ENCODE assay signal across 20 cellular contexts in genomic region chr22:32574957-32575893, GRCh38.
DNase-seq lines count a peak whose midpoint lies in the region; ATAC-seq and TF ChIP-seq lines count a peak whose summit lies in the region.
"Had no signal": no experiment of that assay in that cellular context is flagged by ENCODE, and none has a peak within 500 bp of the region (broad histone marks: within the 10 kb centered on the region; RNA-seq: fewer than 3 reads in every experiment).

No MANE protein-coding gene starts in this region.

- no peak for TF ChIP-seq CTCF in activated CD8-positive, alpha-beta T cell treated with anti-CD3 and anti-CD28 coated beads for 36 hours (IDR thresholded peaks at IDR 0.05)
- TF ChIP-seq CTCF in fibroblast of lung (conservative IDR thresholded peaks at IDR 0.05 in 1 of 2, IDR thresholded peaks at IDR 0.05 in 1 of 2; ENCODE audit: low read depth in 1 of 2, low read length in 2 of 2) (no peak), upper lobe of right lung (IDR thresholded peaks at IDR 0.05) (no peak), right lobe of liver (IDR thresholded peaks at IDR 0.05) (no peak), chondrocyte (IDR thresholded peaks at IDR 0.05) (no peak)

- H3K4me3 ChIP-seq in fibroblast of lung (replicated peaks in 1 of 4; ENCODE audit: control extremely low read depth in 1 of 4, insufficient read depth in 1 of 4, low read depth in 3 of 4, low read length in 4 of 4) = no peak overlapping the region
- H3K4me3 ChIP-seq in upper lobe of right lung = no peak overlapping the region
- H3K4me3 ChIP-seq in right lobe of liver = no peak overlapping the region
- H3K4me3 ChIP-seq: pancreas, uterus had no signal

- 71% methylated on average over 16 of the region's 18 CpGs for WGBS in right lobe of liver (ENCODE audit: insufficient coverage, low coverage, low lambda C conversion rate, missing lambda C conversion rate)

- ATAC-seq in activated CD8-positive, alpha-beta T cell treated with anti-CD3 and anti-CD28 coated beads for 36 hours = peak; percentile 57
- ATAC-seq in activated CD8-positive, alpha-beta T cell treated with anti-CD3 and anti-CD28 coated beads, Interleukin-2, amount 10 ng/mL, durations not matched to agents 7 days and 5 days = no peak
- no peak for ATAC-seq in upper lobe of right lung
- ATAC-seq in right lobe of liver = no peak
- ATAC-seq in HG03432 (IDR thresholded peaks at IDR 0.05; ENCODE audit: unreplicated experiment) = no peak
- ATAC-seq: activated T-cell treated with anti-CD3 and anti-CD28 coated beads, Interleukin-2, amount 50 U/mL, for 4 hours; pancreas had no signal

- H3K27ac Mint-ChIP-seq in activated CD8-positive, alpha-beta T cell treated with anti-CD3 and anti-CD28 coated beads for 36 hours = no peak overlapping the region
- H3K27ac Mint-ChIP-seq in activated CD8-positive, alpha-beta T cell treated with anti-CD3 and anti-CD28 coated beads, Interleukin-2, amount 10 ng/mL, durations not matched to agents 7 days and 5 days = no peak overlapping the region
- H3K27ac Mint-ChIP-seq in chondrocyte (ENCODE audit: unreplicated experiment) = no peak overlapping the region
- H3K27ac Mint-ChIP-seq: activated naive CD4-positive, alpha-beta T cell treated with anti-CD3 and anti-CD28 coated beads for 36 hours had no signal

- no peak overlapping the region for H3K9ac ChIP-seq in fibroblast of lung (ENCODE audit: insufficient read depth, low read length)

- H3K27me3 Mint-ChIP-seq in activated CD8-positive, alpha-beta T cell treated with anti-CD3 and anti-CD28 coated beads for 36 hours = peaks cover 9% of the 10 kb centered on the region
- H3K27me3 Mint-ChIP-seq in activated CD8-positive, alpha-beta T cell treated with anti-CD3 and anti-CD28 coated beads, Interleukin-2, amount 10 ng/mL, durations not matched to agents 7 days and 5 days (ENCODE audit: low read depth) = peaks cover 20% of the 10 kb centered on the region
- H3K27me3 Mint-ChIP-seq in chondrocyte (ENCODE audit: low read depth) = peaks cover 11% of the 10 kb centered on the region

- no peak for TF ChIP-seq POLR2A in right lobe of liver (IDR thresholded peaks at IDR 0.05)

- peak; percentile 60 for DNase-seq in activated CD8-positive, alpha-beta T cell treated with anti-CD3 and anti-CD28 coated beads for 36 hours
- DNase-seq in activated CD8-positive, alpha-beta T cell treated with anti-CD3 and anti-CD28 coated beads, Interleukin-2, amount 10 ng/mL, durations not matched to agents 7 days and 5 days = no peak
- peak; percentile 73 for DNase-seq in RPMI7951 (ENCODE audit: low read depth)
- DNase-seq in fibroblast of lung (ENCODE audit: low read depth in 2 of 2) = peak; percentile 11 to 52
- no peak for DNase-seq in upper lobe of right lung
- no peak for DNase-seq in right lobe of liver
- DNase-seq in chondrocyte (ENCODE audit: low spot score) = no peak
- DNase-seq: activated CD4-positive, alpha-beta T cell treated with anti-CD3 and anti-CD28 coated beads, Interleukin-2, amount 50 U/mL, for 48 hours; activated naive CD4-positive, alpha-beta T cell treated with anti-CD3 and anti-CD28 coated beads for 36 hours; activated T-cell treated with anti-CD3 and anti-CD28 coated beads, Interleukin-2, amount 50 U/mL, for 4 hours; C1 segment of cervical spinal cord; DMS 273 treated with DMSO at 0.1 percent for 48 hours; H7; NCI-H1694; NCI-H524 treated with DMSO at 0.1 percent for 48 hours; pancreas; stimulated activated CD4-positive, alpha-beta T cell treated with anti-CD3 and anti-CD28 coated beads, Interleukin-4, amount 100 ng/mL, for 1 hour; uterus had no signal

- H3K79me2 ChIP-seq in fibroblast of lung (ENCODE audit: control insufficient read depth, insufficient read depth, low read length) = no peaks in the 10 kb centered on the region

- peaks cover 25% of the 10 kb centered on the region for H3K4me1 Mint-ChIP-seq in activated CD8-positive, alpha-beta T cell treated with anti-CD3 and anti-CD28 coated beads for 36 hours (ENCODE audit: low read depth)
- peaks cover 12% of the 10 kb centered on the region for H3K4me1 Mint-ChIP-seq in activated CD8-positive, alpha-beta T cell treated with anti-CD3 and anti-CD28 coated beads, Interleukin-2, amount 10 ng/mL, durations not matched to agents 7 days and 5 days (ENCODE audit: low read depth)
- H3K4me1 Mint-ChIP-seq in chondrocyte (ENCODE audit: low read depth) = peaks cover 9% of the 10 kb centered on the region

- H3K27ac ChIP-seq in fibroblast of lung (ENCODE audit: insufficient read depth, low read length) (no peak overlapping the region), upper lobe of right lung (peak overlapping the region; percentile 55), right lobe of liver (no peak overlapping the region)
- H3K27ac ChIP-seq: pancreas, uterus had no signal

- no peak overlapping the region for H2AFZ ChIP-seq in fibroblast of lung (ENCODE audit: low read length)

- H3K4me3 Mint-ChIP-seq in activated CD8-positive, alpha-beta T cell treated with anti-CD3 and anti-CD28 coated beads for 36 hours = no peak overlapping the region
- H3K4me3 Mint-ChIP-seq in activated CD8-positive, alpha-beta T cell treated with anti-CD3 and anti-CD28 coated beads, Interleukin-2, amount 10 ng/mL, durations not matched to agents 7 days and 5 days = no peak overlapping the region
- H3K4me3 Mint-ChIP-seq in chondrocyte (ENCODE audit: unreplicated experiment) = no peak overlapping the region
- H3K4me3 Mint-ChIP-seq: activated naive CD4-positive, alpha-beta T cell treated with anti-CD3 and anti-CD28 coated beads for 36 hours; activated T-cell treated with anti-CD3 and anti-CD28 coated beads, Interleukin-2, amount 50 U/mL, for 4 hours; naive thymus-derived CD8-positive, alpha-beta T cell had no signal

- H3K27me3 ChIP-seq in fibroblast of lung (ENCODE audit: control insufficient read depth, insufficient read depth, low read length) (peaks cover 6% of the 10 kb centered on the region), upper lobe of right lung (no peaks in the 10 kb centered on the region), right lobe of liver (no peaks in the 10 kb centered on the region)
- H3K27me3 ChIP-seq: pancreas, uterus had no signal

- H3K9me3 ChIP-seq in fibroblast of lung (ENCODE audit: control insufficient read depth, insufficient read depth, low read depth, low read length) (no peaks in the 10 kb centered on the region), upper lobe of right lung (no peaks in the 10 kb centered on the region), right lobe of liver (no peaks in the 10 kb centered on the region)
- H3K9me3 ChIP-seq: pancreas, uterus had no signal

- H3K4me2 ChIP-seq in fibroblast of lung (ENCODE audit: extremely low read depth, insufficient read depth, low read length) = no peak overlapping the region

- no peaks in the 10 kb centered on the region for H4K20me1 ChIP-seq in fibroblast of lung (ENCODE audit: control insufficient read depth, extremely low read depth, insufficient read depth, low read length)

- H3K4me1 ChIP-seq in fibroblast of lung (ENCODE audit: control insufficient read depth, extremely low read depth, insufficient read depth, low read length) (no peaks in the 10 kb centered on the region), upper lobe of right lung (peaks cover 21% of the 10 kb centered on the region), right lobe of liver (peaks cover 0 to 15% (median 5%) of the 10 kb centered on the region in 4 donors)
- H3K4me1 ChIP-seq: pancreas, uterus had no signal

- CTCF ChIA-PET in activated CD8-positive, alpha-beta T cell treated with anti-CD3 and anti-CD28 coated beads for 36 hours (lab: Charles Lee) = interaction anchor here (0.9 kb wide), 1 partner anchor 86 kb away, joined by 3 read pairs; no protein-coding TSS in a partner anchor
- CTCF ChIA-PET in activated CD8-positive, alpha-beta T cell treated with anti-CD3 and anti-CD28 coated beads, Interleukin-2, amount 10 ng/mL, durations not matched to agents 7 days and 5 days (lab: Charles Lee) = interaction anchor here (1.3 kb wide), 1 partner anchor 222 kb away, joined by 5 read pairs; no protein-coding TSS in a partner anchor

- H3K9me3 Mint-ChIP-seq in activated CD8-positive, alpha-beta T cell treated with anti-CD3 and anti-CD28 coated beads for 36 hours = peaks cover 1% of the 10 kb centered on the region
- H3K9me3 Mint-ChIP-seq in activated CD8-positive, alpha-beta T cell treated with anti-CD3 and anti-CD28 coated beads, Interleukin-2, amount 10 ng/mL, durations not matched to agents 7 days and 5 days (ENCODE audit: insufficient read depth) = no peaks in the 10 kb centered on the region
- no peaks in the 10 kb centered on the region for H3K9me3 Mint-ChIP-seq in chondrocyte (ENCODE audit: low read depth)
- H3K9me3 Mint-ChIP-seq: activated naive CD4-positive, alpha-beta T cell treated with anti-CD3 and anti-CD28 coated beads for 36 hours; activated T-cell treated with anti-CD3 and anti-CD28 coated beads, Interleukin-2, amount 50 U/mL, for 4 hours; naive thymus-derived CD8-positive, alpha-beta T cell had no signal

- intact Hi-C loops in activated CD8-positive, alpha-beta T cell treated with anti-CD3 and anti-CD28 coated beads for 36 hours (cut with micrococcal nuclease) = no loop called here
- intact Hi-C loops in upper lobe of right lung (cut with DNase I) (no loop called here), right lobe of liver (cut with DNase I) (no loop called here)

- H3K36me3 ChIP-seq in fibroblast of lung (ENCODE audit: control insufficient read depth, insufficient read depth, low read length) = no peaks in the 10 kb centered on the region
- H3K36me3 ChIP-seq in upper lobe of right lung = no peaks in the 10 kb centered on the region
- H3K36me3 ChIP-seq in right lobe of liver = no peaks in the 10 kb centered on the region
- H3K36me3 ChIP-seq: pancreas, uterus had no signal

- no peaks in the 10 kb centered on the region for H3K36me3 Mint-ChIP-seq in activated CD8-positive, alpha-beta T cell treated with anti-CD3 and anti-CD28 coated beads for 36 hours (ENCODE audit: low read depth)
- H3K36me3 Mint-ChIP-seq in activated CD8-positive, alpha-beta T cell treated with anti-CD3 and anti-CD28 coated beads, Interleukin-2, amount 10 ng/mL, durations not matched to agents 7 days and 5 days (ENCODE audit: low read depth) = no peaks in the 10 kb centered on the region
- no peaks in the 10 kb centered on the region for H3K36me3 Mint-ChIP-seq in chondrocyte (ENCODE audit: low read depth)
- H3K36me3 Mint-ChIP-seq: naive thymus-derived CD8-positive, alpha-beta T cell had no signal

- POLR2A ChIA-PET in activated CD8-positive, alpha-beta T cell treated with anti-CD3 and anti-CD28 coated beads for 36 hours (lab: Charles Lee) = no interaction called here
- POLR2A ChIA-PET in activated CD8-positive, alpha-beta T cell treated with anti-CD3 and anti-CD28 coated beads, Interleukin-2, amount 10 ng/mL, durations not matched to agents 7 days and 5 days (lab: Charles Lee) = no interaction called here

Comparison
In these comparisons a context has a peak if more than half of its experiments do, and no peak if none do; other contexts are left out.
1. DNase-seq: peak in activated CD8-positive, alpha-beta T cell treated with anti-CD3 and anti-CD28 coated beads for 36 hours (single experiment), RPMI7951 (single experiment) and fibroblast of lung (2 of 2); none in activated CD8-positive, alpha-beta T cell treated with anti-CD3 and anti-CD28 coated beads, Interleukin-2, amount 10 ng/mL, durations not matched to agents 7 days and 5 days (single experiment), upper lobe of right lung (single experiment), right lobe of liver (0 of 3) and chondrocyte (single experiment).